In genomic region chr6:151391021-151391470, GRCh38 we compare ENCODE assay signal across 8 cellular contexts. TPM values are rescaled to one million over a fixed set of nuclear protein-coding genes. Genes with fewer than 3 reads are reported as not detected.
A peak's percentile ranks its signal among the peaks of the same experiment; 100 is the strongest.
DNase-seq lines count a peak whose midpoint lies in the region; ATAC-seq and TF ChIP-seq lines count a peak whose summit lies in the region.

No MANE protein-coding gene starts in this region.

- intact Hi-C loops in adrenal gland (cut with DNase I): no loop called here
- intact Hi-C loops in left cardiac atrium (cut with DNase I): loop anchor here in 1 of 2 donors (5.0 kb wide), 1 partner anchor 56 kb away; no protein-coding TSS in a partner anchor
- intact Hi-C loops in upper lobe of right lung (cut with DNase I): no loop called here

- TF ChIP-seq CTCF in GM20000 (IDR thresholded peaks at IDR 0.05; ENCODE audit: extremely low read depth, missing control alignments): no peak
- no peak for TF ChIP-seq CTCF in adrenal gland (IDR thresholded peaks at IDR 0.05)
- no peak for TF ChIP-seq CTCF in progenitor cell of endocrine pancreas (IDR thresholded peaks at IDR 0.05; ENCODE audit: unreplicated experiment)
- TF ChIP-seq CTCF in upper lobe of right lung (IDR thresholded peaks at IDR 0.05): no peak

- 0% methylated on average over 48 to 49 of the region's 53 CpGs; no CpG with 5 or more reads in 2 of the 4 donors for WGBS in adrenal gland, 4 donors

- H3K9me3 ChIP-seq in CD8-positive, alpha-beta memory T cell (ENCODE audit: low read length): no peaks in the 10 kb centered on the region
- H3K9me3 ChIP-seq in HUES48 (ENCODE audit: control insufficient read depth, insufficient read depth, low read length): no peaks in the 10 kb centered on the region
- no peaks in the 10 kb centered on the region for H3K9me3 ChIP-seq in adrenal gland (replicated peaks in 1 of 3)
- H3K9me3 ChIP-seq in upper lobe of right lung: no peaks in the 10 kb centered on the region

- POLR2A ChIA-PET in CD8-positive, alpha-beta memory T cell (lab: Charles Lee): interaction anchor here (1.0 to 3.9 kb wide), 10 partner anchors 9 to 1592 kb away, joined by 3 to 54 read pairs (median 10); partner anchors contain the start of genes FBXO5 and RMND1
- POLR2A ChIA-PET in T-cell (lab: Charles Lee): interaction anchor here in 1 of 2 donors (1.9 kb wide), 1 partner anchor 17 kb away, joined by 28 read pairs; no protein-coding TSS in a partner anchor

- peaks cover 66% of the 10 kb centered on the region for H3K4me1 ChIP-seq in CD8-positive, alpha-beta memory T cell (ENCODE audit: insufficient read depth, low read length)
- H3K4me1 ChIP-seq in HUES48 (ENCODE audit: control insufficient read depth, insufficient read depth, low read length) (peaks cover 10% of the 10 kb centered on the region), adrenal gland (replicated peaks in 1 of 2) (peaks cover 37 to 51% of the 10 kb centered on the region in 2 donors), upper lobe of right lung (peaks cover 54% of the 10 kb centered on the region)

- no peak for TF ChIP-seq POLR2A in adrenal gland (IDR thresholded peaks at IDR 0.05)

- H3K27ac ChIP-seq in CD8-positive, alpha-beta memory T cell (ENCODE audit: low read depth, low read length): peak overlapping the region; percentile 92
- peak overlapping the region; percentile 100 for H3K27ac ChIP-seq in HUES48 (ENCODE audit: low read depth, low read length)
- H3K27ac ChIP-seq in adrenal gland: peak overlapping the region; percentile 95 to 100 (median 98)
- peak overlapping the region; percentile 96 for H3K27ac ChIP-seq in upper lobe of right lung

- H3K27ac Mint-ChIP-seq in CD8-positive, alpha-beta memory T cell: peak overlapping the region in 2 of 8 donors; percentile 97 to 99
- H3K27ac Mint-ChIP-seq in T-cell (no peak overlapping the region), progenitor cell of endocrine pancreas (no peak overlapping the region)

- H3K9ac ChIP-seq in HUES48 (ENCODE audit: low read depth, low read length): peak overlapping the region; percentile 95

- peaks cover 0 to 29% (median 2%) of the 10 kb centered on the region in 3 donors for H3K36me3 Mint-ChIP-seq in CD8-positive, alpha-beta memory T cell
- H3K36me3 Mint-ChIP-seq in T-cell: peaks cover 6% of the 10 kb centered on the region
- no peaks in the 10 kb centered on the region for H3K36me3 Mint-ChIP-seq in progenitor cell of endocrine pancreas (ENCODE audit: insufficient read depth)

- H3K4me1 Mint-ChIP-seq in CD8-positive, alpha-beta memory T cell: peaks cover 53 to 72% (median 71%) of the 10 kb centered on the region in 3 donors
- H3K4me1 Mint-ChIP-seq in T-cell (peaks cover 51 to 67% (median 62%) of the 10 kb centered on the region in 3 donors), progenitor cell of endocrine pancreas (ENCODE audit: low read depth) (peaks cover 32% of the 10 kb centered on the region)

- no peaks in the 10 kb centered on the region for H3K36me3 ChIP-seq in CD8-positive, alpha-beta memory T cell (ENCODE audit: insufficient read depth, low read length)
- H3K36me3 ChIP-seq in HUES48 (ENCODE audit: control insufficient read depth, insufficient read depth, low read length) (peaks cover 10% of the 10 kb centered on the region), adrenal gland (replicated peaks in 1 of 2) (no peaks in the 10 kb centered on the region), upper lobe of right lung (no peaks in the 10 kb centered on the region)

- H3K9me3 Mint-ChIP-seq in CD8-positive, alpha-beta memory T cell: peaks cover 0 to 2% (median 0%) of the 10 kb centered on the region in 5 donors
- H3K9me3 Mint-ChIP-seq in T-cell (no peaks in the 10 kb centered on the region), progenitor cell of endocrine pancreas (ENCODE audit: low read depth) (no peaks in the 10 kb centered on the region)

- ATAC-seq in T-cell (replicated peaks in 1 of 4) (peak in 3 of 4 experiments; percentile 15 to 21 (median 20)), left cardiac atrium (peak; percentile 51 to 56), upper lobe of right lung (peak; percentile 55)

- CTCF ChIA-PET in CD8-positive, alpha-beta memory T cell (lab: Charles Lee): interaction anchor here (0.6 to 2.4 kb wide), 8 partner anchors 12 to 87 kb away, joined by 3 to 9 read pairs (median 3); no protein-coding TSS in a partner anchor
- CTCF ChIA-PET in T-cell (lab: Charles Lee): interaction anchor here in 1 of 2 donors (0.7 to 1.0 kb wide), 2 partner anchors 14 to 60 kb away, joined by 3 read pairs; no protein-coding TSS in a partner anchor

- peak; percentile 78 to 89 (median 82) for DNase-seq in CD8-positive, alpha-beta memory T cell
- DNase-seq in GM20000 (ENCODE audit: low spot score): peak; percentile 85
- DNase-seq in T-cell: peak in 33 of 34 experiments; percentile 59 to 86 (median 79)
- DNase-seq in adrenal gland: peak; percentile 76 to 86 (median 83)
- DNase-seq in left cardiac atrium: peak; percentile 84
- peak; percentile 71 for DNase-seq in progenitor cell of endocrine pancreas (ENCODE audit: low spot score, unreplicated experiment)
- peak; percentile 92 for DNase-seq in upper lobe of right lung

- H3K27me3 Mint-ChIP-seq in CD8-positive, alpha-beta memory T cell: peaks cover 0 to 4% of the 10 kb centered on the region in 2 donors
- no peaks in the 10 kb centered on the region for H3K27me3 Mint-ChIP-seq in T-cell
- H3K27me3 Mint-ChIP-seq in progenitor cell of endocrine pancreas: no peaks in the 10 kb centered on the region

- H3K27me3 ChIP-seq in CD8-positive, alpha-beta memory T cell (ENCODE audit: insufficient read depth, low read length, poor library complexity, severe bottlenecking): no peaks in the 10 kb centered on the region
- H3K27me3 ChIP-seq in HUES48 (ENCODE audit: control insufficient read depth, insufficient read depth, low read length) (no peaks in the 10 kb centered on the region), adrenal gland (no peaks in the 10 kb centered on the region), upper lobe of right lung (no peaks in the 10 kb centered on the region)

- H3K4me3 ChIP-seq in CD8-positive, alpha-beta memory T cell (ENCODE audit: low read length): peak overlapping the region; percentile 60
- peak overlapping the region; percentile 93 for H3K4me3 ChIP-seq in HUES48 (ENCODE audit: low read depth, low read length)
- peak overlapping the region; percentile 37 to 91 (median 78) for H3K4me3 ChIP-seq in adrenal gland
- H3K4me3 ChIP-seq in upper lobe of right lung: peak overlapping the region; percentile 93

- peak overlapping the region in 6 of 7 donors; percentile 80 to 99 (median 96) for H3K4me3 Mint-ChIP-seq in CD8-positive, alpha-beta memory T cell
- H3K4me3 Mint-ChIP-seq in T-cell: peak overlapping the region; percentile 92 to 97 (median 94)
- H3K4me3 Mint-ChIP-seq in progenitor cell of endocrine pancreas (ENCODE audit: low read depth): peak overlapping the region; percentile 82

RNA-seq across cellular contexts. Expression of gene ZBTB2, which starts 0.3 kb away (rescaled TPM):
- 10 to 100 TPM; 23.4 to 24.3 TPM for total RNA-seq in CD8-positive, alpha-beta memory T cell
- 24.0 TPM for polyA plus RNA-seq in CD8-positive, alpha-beta memory T cell
- total RNA-seq in T-cell (10 to 100 TPM; 16.1 to 28.3 (median 27.4) TPM), adrenal gland (10 to 100 TPM in 2 of 8 donors, 1 to 10 TPM in 6; 4.9 to 11.0 (median 9.0) TPM), left cardiac atrium (1 to 10 TPM; 4.2 to 6.6 TPM), progenitor cell of endocrine pancreas (14.4 and 15.2 TPM in 2 replicates), upper lobe of right lung (13.0 TPM)
- 1 to 10 TPM; 7.1 to 8.6 (median 7.7) TPM for polyA plus RNA-seq in adrenal gland

Comparison
In these comparisons a context has a peak if more than half of its experiments do, and no peak if none do; other contexts are left out.
1. Peak in every context shown above with its lines: DNase-seq, ATAC-seq, H3K4me3 ChIP-seq and H3K27ac ChIP-seq.